20 cellular contexts compared by ENCODE assay signal in genomic region chr4:149441338-149441737, GRCh38.
DNase-seq lines count a peak whose midpoint lies in the region; ATAC-seq, FAIRE-seq and TF ChIP-seq lines count a peak whose summit lies in the region.
"Had no signal": no experiment of that assay in that cellular context is flagged by ENCODE, and none has a peak within 500 bp of the region (broad histone marks: within the 10 kb centered on the region; RNA-seq: fewer than 3 reads in every experiment).

No MANE protein-coding gene starts in this region.

- no peaks in the 10 kb centered on the region for H3K27me3 ChIP-seq in naive thymus-derived CD4-positive, alpha-beta T cell (ENCODE audit: control insufficient read depth in 2 of 2, insufficient read depth in 2 of 2, low read length in 2 of 2)
- H3K27me3 ChIP-seq: heart right ventricle, thyroid gland had no signal

- no peaks in the 10 kb centered on the region for H3K4me1 Mint-ChIP-seq in naive thymus-derived CD4-positive, alpha-beta T cell

- H3K27ac Mint-ChIP-seq in naive thymus-derived CD4-positive, alpha-beta T cell = no peak overlapping the region
- H3K27ac Mint-ChIP-seq: activated naive CD4-positive, alpha-beta T cell treated with anti-CD3 and anti-CD28 coated beads, Interleukin-2, amount 50 U/mL, for 72 hours; progenitor cell of endocrine pancreas had no signal

- no peak overlapping the region for H3K27ac ChIP-seq in SK-N-MC
- no peak overlapping the region for H3K27ac ChIP-seq in naive thymus-derived CD4-positive, alpha-beta T cell (ENCODE audit: low read depth, low read length)
- H3K27ac ChIP-seq: heart right ventricle, PC-9, thyroid gland had no signal

- intact Hi-C loops in naive thymus-derived CD4-positive, alpha-beta T cell (cut with micrococcal nuclease) = no loop called here

- ATAC-seq in HG02759 (IDR thresholded peaks at IDR 0.05; ENCODE audit: unreplicated experiment) (no peak), HG03457 (IDR thresholded peaks at IDR 0.05; ENCODE audit: unreplicated experiment) (no peak)
- ATAC-seq in naive thymus-derived CD4-positive, alpha-beta T cell = no peak
- ATAC-seq: activated naive CD4-positive, alpha-beta T cell treated with anti-CD3 and anti-CD28 coated beads, Interleukin-2, amount 50 U/mL, for 72 hours; heart right ventricle; left cardiac atrium had no signal

- POLR2A ChIA-PET in naive thymus-derived CD4-positive, alpha-beta T cell (lab: Charles Lee) = no interaction called here

- TF ChIP-seq POLR2A in H54 (IDR thresholded peaks at IDR 0.05; ENCODE audit: low read depth, low read length) = no peak

- no peaks in the 10 kb centered on the region for H3K4me1 ChIP-seq in naive thymus-derived CD4-positive, alpha-beta T cell (ENCODE audit: control insufficient read depth in 2 of 2, insufficient read depth in 2 of 2, low read length in 2 of 2)
- H3K4me1 ChIP-seq: heart right ventricle, thyroid gland had no signal

- no peak overlapping the region for H3K4me3 ChIP-seq in SK-N-MC
- H3K4me3 ChIP-seq in naive thymus-derived CD4-positive, alpha-beta T cell (ENCODE audit: low read length) = no peak overlapping the region
- H3K4me3 ChIP-seq: heart right ventricle, PC-9, thyroid gland had no signal

- peak; percentile 76 for FAIRE-seq in H54 (lab: Jason Lieb, UNC)
- FAIRE-seq: endothelial cell of umbilical vein had no signal

- H3K4me3 Mint-ChIP-seq in naive thymus-derived CD4-positive, alpha-beta T cell = no peak overlapping the region

- no peaks in the 10 kb centered on the region for H3K36me3 Mint-ChIP-seq in naive thymus-derived CD4-positive, alpha-beta T cell
- H3K36me3 Mint-ChIP-seq: activated naive CD4-positive, alpha-beta T cell treated with anti-CD3 and anti-CD28 coated beads, Interleukin-2, amount 50 U/mL, for 72 hours had no signal

- H3K36me3 ChIP-seq in SK-N-MC (ENCODE audit: insufficient read depth, low read length) = no peaks in the 10 kb centered on the region
- H3K36me3 ChIP-seq in naive thymus-derived CD4-positive, alpha-beta T cell (ENCODE audit: control insufficient read depth in 2 of 3, insufficient read depth in 3 of 3, low read length in 3 of 3) = no peaks in the 10 kb centered on the region
- H3K36me3 ChIP-seq: heart right ventricle, thyroid gland had no signal

- CTCF ChIA-PET in naive thymus-derived CD4-positive, alpha-beta T cell (lab: Charles Lee) = no interaction called here

- no peaks in the 10 kb centered on the region for H3K9me3 ChIP-seq in SK-N-MC (ENCODE audit: low read depth, low read length)
- no peaks in the 10 kb centered on the region for H3K9me3 ChIP-seq in naive thymus-derived CD4-positive, alpha-beta T cell (ENCODE audit: control insufficient read depth in 2 of 3, low read length in 3 of 3)
- H3K9me3 ChIP-seq: heart right ventricle, thyroid gland had no signal

- no peak overlapping the region for H3K9ac ChIP-seq in SK-N-MC (ENCODE audit: insufficient read length)

- DNase-seq in H54 (ENCODE audit: insufficient read length, low spot score) (no peak), SK-N-MC (ENCODE audit: low read depth, low spot score) (peak; percentile 30), fibroblast of peridontal ligament (ENCODE audit: extremely low read depth) (peak; percentile 55), RPMI8226 (no peak)
- DNase-seq in naive thymus-derived CD4-positive, alpha-beta T cell = no peak
- DNase-seq: activated CD4-positive, alpha-beta T cell treated with anti-CD3 and anti-CD28 coated beads for 1 hour; COR-L47; GOT3; heart right ventricle; KBM-7; left cardiac atrium; NCI-H1436 treated with DMSO at 0.1 percent for 48 hours; NCI-H524 treated with DMSO at 0.1 percent for 48 hours; PC-9; thyroid gland had no signal

- peaks cover 0 to 5% (median 0%) of the 10 kb centered on the region in 11 donors for H3K9me3 Mint-ChIP-seq in naive thymus-derived CD4-positive, alpha-beta T cell

- peaks cover 0 to 5% (median 0%) of the 10 kb centered on the region in 5 donors for H3K27me3 Mint-ChIP-seq in naive thymus-derived CD4-positive, alpha-beta T cell
- H3K27me3 Mint-ChIP-seq: progenitor cell of endocrine pancreas had no signal

Comparison
In these comparisons a context has a peak if more than half of its experiments do, and no peak if none do; other contexts are left out.
1. DNase-seq: peak in SK-N-MC (single experiment) and fibroblast of peridontal ligament (single experiment); none in H54 (single experiment), RPMI8226 (single experiment) and naive thymus-derived CD4-positive, alpha-beta T cell (0 of 9).